Comparison of ENCODE assay signal across 35 cellular contexts in genomic region chr3:157516928-157517327, GRCh38. TPM values are rescaled to one million over a fixed set of nuclear protein-coding genes. Genes with fewer than 3 reads are reported as not detected.
"Had no signal": no experiment of that assay in that cellular context is flagged by ENCODE, and none has a peak within 500 bp of the region (broad histone marks: within the 10 kb centered on the region; RNA-seq: fewer than 3 reads in every experiment).

No MANE protein-coding gene starts in this region.

- DNase-seq: activated B cell treated with CpG ODN at 0.5 μM for 24 hours; activated CD4-positive, alpha-beta memory T cell treated with anti-CD3 and anti-CD28 coated beads for 36 hours; activated CD4-positive, alpha-beta T cell treated with anti-CD3 and anti-CD28 coated beads for 4 hours; activated CD4-positive, alpha-beta T cell treated with anti-CD3 and anti-CD28 coated beads, Interleukin-2, amount 10 ng/mL, durations not matched to agents 24 days and 14 days; activated CD4-positive, alpha-beta T cell treated with anti-CD3 and anti-CD28 coated beads, Interleukin-2, amount 50 U/mL, for 1 hour; activated CD4-positive, alpha-beta T cell treated with anti-CD3 and anti-CD28 coated beads, Interleukin-2, amount 50 U/mL, for 4 hours; activated CD4-positive, CD25-positive, alpha-beta regulatory T cell treated with anti-CD3 and anti-CD28 coated beads, Interleukin-2, amount 50 U/mL, for 72 hours; activated CD8-positive, alpha-beta memory T cell treated with anti-CD3 and anti-CD28 coated beads, Interleukin-2, amount 50 U/mL, for 4 hours; activated CD8-positive, alpha-beta T cell treated with anti-CD3 and anti-CD28 coated beads for 36 hours; activated effector memory CD4-positive, alpha-beta T cell treated with anti-CD3 and anti-CD28 coated beads, Interleukin-2, amount 50 U/mL, for 16 hours; activated gamma-delta T cell treated with Interleukin-2 at 50 U/mL for 16 hours; activated naive CD4-positive, alpha-beta T cell; activated naive CD4-positive, alpha-beta T cell treated with anti-CD3 and anti-CD28 coated beads for 36 hours; activated naive CD4-positive, alpha-beta T cell treated with anti-CD3 and anti-CD28 coated beads, Interleukin-2, amount 50 U/mL, for 16 hours; activated naive CD8-positive, alpha-beta T cell treated with anti-CD3 and anti-CD28 coated beads for 36 hours; activated T-cell treated with anti-CD3 and anti-CD28 coated beads for 4 hours; activated T-cell treated with anti-CD3 and anti-CD28 coated beads, Interleukin-2, amount 50 U/mL, for 1 hour; activated T-cell treated with anti-CD3 and anti-CD28 coated beads, Interleukin-2, amount 50 U/mL, for 4 hours; activated T-cell treated with anti-CD3 and anti-CD28 coated beads, Interleukin-2, amount 50 U/mL, for 72 hours; adrenal gland; amniotic stem cell; aorta; body of pancreas; brain microvascular endothelial cell; central memory CD4-positive, alpha-beta T cell; T-helper 2 cell; T-helper 9 cell had no signal

- H3K4me1 Mint-ChIP-seq: activated B cell treated with CpG ODN at 0.5 μM for 24 hours; activated CD4-positive, alpha-beta T cell treated with anti-CD3 and anti-CD28 coated beads, Interleukin-2, amount 10 ng/mL, durations not matched to agents 24 days and 14 days; activated naive CD8-positive, alpha-beta T cell treated with anti-CD3 and anti-CD28 coated beads for 36 hours; activated T-helper 17 cell treated with anti-CD3 and anti-CD28 coated beads, Interleukin-2, amount 50 U/mL, for 72 hours had no signal

- ATAC-seq: activated CD8-positive, alpha-beta T cell treated with anti-CD3 and anti-CD28 coated beads for 36 hours; activated naive CD4-positive, alpha-beta T cell treated with anti-CD3 and anti-CD28 coated beads, Interleukin-2, amount 50 U/mL, for 72 hours; activated T-cell treated with anti-CD3 and anti-CD28 coated beads, Interleukin-2, amount 50 U/mL, for 4 hours; activated T-cell treated with anti-CD3 and anti-CD28 coated beads, Interleukin-2, amount 50 U/mL, for 72 hours; activated T-helper 17 cell treated with anti-CD3 and anti-CD28 coated beads, Interleukin-2, amount 50 U/mL, for 72 hours; body of pancreas had no signal

- H3K27me3 ChIP-seq: adrenal gland, body of pancreas, brain microvascular endothelial cell, breast epithelium had no signal

- H3K9me3 ChIP-seq: body of pancreas, breast epithelium had no signal

- H3K4me1 ChIP-seq: body of pancreas, breast epithelium had no signal

- H3K36me3 ChIP-seq: adrenal gland, brain microvascular endothelial cell, breast epithelium had no signal

- H3K9me3 Mint-ChIP-seq: activated B cell treated with CpG ODN at 0.5 μM for 24 hours; activated CD4-positive, alpha-beta memory T cell treated with anti-CD3 and anti-CD28 coated beads for 36 hours; activated CD4-positive, alpha-beta T cell treated with anti-CD3 and anti-CD28 coated beads, Interleukin-2, amount 10 ng/mL, durations not matched to agents 24 days and 14 days; activated CD8-positive, alpha-beta T cell treated with anti-CD3 and anti-CD28 coated beads for 36 hours; activated naive CD4-positive, alpha-beta T cell treated with anti-CD3 and anti-CD28 coated beads for 36 hours; activated naive CD4-positive, alpha-beta T cell treated with anti-CD3 and anti-CD28 coated beads, Interleukin-2, amount 50 U/mL, for 72 hours; activated naive CD8-positive, alpha-beta T cell treated with anti-CD3 and anti-CD28 coated beads for 36 hours; activated T-cell treated with anti-CD3 and anti-CD28 coated beads, Interleukin-2, amount 50 U/mL, for 4 hours; activated T-cell treated with anti-CD3 and anti-CD28 coated beads, Interleukin-2, amount 50 U/mL, for 72 hours; activated T-helper 1 cell treated with anti-CD3 and anti-CD28 coated beads, Interleukin-12 subunit alpha, Interleukin-12 subunit beta, Interleukin-2, Interleukin-4 antibody, amounts not matched to agents 30 ng/mL and 10 ng/mL and 1 ng/mL, durations not matched to agents 14 hours and 24 hours and 36 hours; activated T-helper 17 cell treated with anti-CD3 and anti-CD28 coated beads, Interleukin-2, amount 50 U/mL, for 72 hours; T-helper 2 cell treated with Interferon-gamma antibody and Interleukin-4, amounts not matched to agents 5 μg/mL and 100 μg/mL, for 36 hours had no signal

- H3K4me3 ChIP-seq: adrenal gland, body of pancreas, breast epithelium had no signal

- H3K4me3 Mint-ChIP-seq: activated B cell treated with CpG ODN at 0.5 μM for 24 hours; activated CD4-positive, alpha-beta memory T cell treated with anti-CD3 and anti-CD28 coated beads for 36 hours; activated CD4-positive, alpha-beta T cell treated with anti-CD3 and anti-CD28 coated beads, Interleukin-2, amount 10 ng/mL, durations not matched to agents 24 days and 14 days; activated CD8-positive, alpha-beta T cell treated with anti-CD3 and anti-CD28 coated beads for 36 hours; activated naive CD4-positive, alpha-beta T cell treated with anti-CD3 and anti-CD28 coated beads for 36 hours; activated naive CD8-positive, alpha-beta T cell treated with anti-CD3 and anti-CD28 coated beads for 36 hours; activated T-cell treated with anti-CD3 and anti-CD28 coated beads, Interleukin-2, amount 50 U/mL, for 4 hours; activated T-cell treated with anti-CD3 and anti-CD28 coated beads, Interleukin-2, amount 50 U/mL, for 72 hours; activated T-helper 1 cell treated with anti-CD3 and anti-CD28 coated beads, Interleukin-12 subunit alpha, Interleukin-12 subunit beta, Interleukin-2, Interleukin-4 antibody, amounts not matched to agents 30 ng/mL and 10 ng/mL and 1 ng/mL, durations not matched to agents 14 hours and 24 hours and 36 hours; activated T-helper 17 cell treated with anti-CD3 and anti-CD28 coated beads, Interleukin-2, amount 50 U/mL, for 72 hours; T-helper 2 cell treated with Interferon-gamma antibody and Interleukin-4, amounts not matched to agents 5 μg/mL and 100 μg/mL, for 36 hours had no signal

- H3K27ac ChIP-seq: adrenal gland, body of pancreas, brain microvascular endothelial cell, breast epithelium, VCaP had no signal

- H3K36me3 Mint-ChIP-seq: activated CD4-positive, alpha-beta memory T cell treated with anti-CD3 and anti-CD28 coated beads for 36 hours; activated naive CD4-positive, alpha-beta T cell treated with anti-CD3 and anti-CD28 coated beads, Interleukin-2, amount 50 U/mL, for 72 hours; activated naive CD8-positive, alpha-beta T cell treated with anti-CD3 and anti-CD28 coated beads for 36 hours had no signal

- H3K27me3 Mint-ChIP-seq: activated B cell treated with CpG ODN at 0.5 μM for 24 hours; activated CD4-positive, alpha-beta memory T cell treated with anti-CD3 and anti-CD28 coated beads for 36 hours; activated CD4-positive, alpha-beta T cell treated with anti-CD3 and anti-CD28 coated beads, Interleukin-2, amount 10 ng/mL, durations not matched to agents 24 days and 14 days; activated CD8-positive, alpha-beta T cell treated with anti-CD3 and anti-CD28 coated beads for 36 hours; activated naive CD8-positive, alpha-beta T cell treated with anti-CD3 and anti-CD28 coated beads for 36 hours had no signal

- H3K27ac Mint-ChIP-seq: activated B cell treated with CpG ODN at 0.5 μM for 24 hours; activated CD4-positive, alpha-beta memory T cell treated with anti-CD3 and anti-CD28 coated beads for 36 hours; activated CD4-positive, alpha-beta T cell treated with anti-CD3 and anti-CD28 coated beads, Interleukin-2, amount 10 ng/mL, durations not matched to agents 24 days and 14 days; activated CD8-positive, alpha-beta T cell treated with anti-CD3 and anti-CD28 coated beads for 36 hours; activated naive CD4-positive, alpha-beta T cell treated with anti-CD3 and anti-CD28 coated beads for 36 hours; activated naive CD4-positive, alpha-beta T cell treated with anti-CD3 and anti-CD28 coated beads, Interleukin-2, amount 50 U/mL, for 72 hours; activated naive CD8-positive, alpha-beta T cell treated with anti-CD3 and anti-CD28 coated beads for 36 hours; activated T-cell treated with anti-CD3 and anti-CD28 coated beads, Interleukin-2, amount 50 U/mL, for 72 hours; activated T-helper 1 cell treated with anti-CD3 and anti-CD28 coated beads, Interleukin-12 subunit alpha, Interleukin-12 subunit beta, Interleukin-2, Interleukin-4 antibody, amounts not matched to agents 30 ng/mL and 10 ng/mL and 1 ng/mL, durations not matched to agents 14 hours and 24 hours and 36 hours; activated T-helper 17 cell treated with anti-CD3 and anti-CD28 coated beads, Interleukin-2, amount 50 U/mL, for 72 hours; T-helper 2 cell treated with Interferon-gamma antibody and Interleukin-4, amounts not matched to agents 5 μg/mL and 100 μg/mL, for 36 hours had no signal

RNA-seq across cellular contexts. Expression of gene VEPH1, which starts 13.7 kb away (rescaled TPM):
- total RNA-seq: activated B cell treated with CpG ODN at 0.5 μM for 24 hours; activated CD4-positive, alpha-beta memory T cell treated with anti-CD3 and anti-CD28 coated beads for 36 hours; activated CD4-positive, alpha-beta T cell treated with anti-CD3 and anti-CD28 coated beads, Interleukin-2, amount 10 ng/mL, durations not matched to agents 24 days and 14 days; activated CD8-positive, alpha-beta memory T cell treated with anti-CD3 and anti-CD28 coated beads for 36 hours; activated CD8-positive, alpha-beta T cell treated with anti-CD3 and anti-CD28 coated beads for 36 hours; activated naive CD4-positive, alpha-beta T cell treated with anti-CD3 and anti-CD28 coated beads for 36 hours; activated naive CD4-positive, alpha-beta T cell treated with anti-CD3 and anti-CD28 coated beads, Interleukin-2, amount 50 U/mL, for 72 hours; activated naive CD8-positive, alpha-beta T cell treated with anti-CD3 and anti-CD28 coated beads for 36 hours; activated T-cell treated with anti-CD3 and anti-CD28 coated beads, Interleukin-2, amount 50 U/mL, for 72 hours; activated T-helper 1 cell treated with anti-CD3 and anti-CD28 coated beads, Interleukin-12 subunit alpha, Interleukin-12 subunit beta, Interleukin-2, Interleukin-4 antibody, amounts not matched to agents 30 ng/mL and 10 ng/mL and 1 ng/mL, durations not matched to agents 14 hours and 24 hours and 36 hours; activated T-helper 17 cell treated with anti-CD3 and anti-CD28 coated beads, Interleukin-2, amount 50 U/mL, for 72 hours; T-helper 1 cell treated with Interleukin-12 subunit alpha and Interleukin-12 subunit beta and Interleukin-4 antibody, amounts not matched to agents 30 ng/mL and 1 ng/mL, for 36 hours had no signal
